In the genomic region with DNA sequence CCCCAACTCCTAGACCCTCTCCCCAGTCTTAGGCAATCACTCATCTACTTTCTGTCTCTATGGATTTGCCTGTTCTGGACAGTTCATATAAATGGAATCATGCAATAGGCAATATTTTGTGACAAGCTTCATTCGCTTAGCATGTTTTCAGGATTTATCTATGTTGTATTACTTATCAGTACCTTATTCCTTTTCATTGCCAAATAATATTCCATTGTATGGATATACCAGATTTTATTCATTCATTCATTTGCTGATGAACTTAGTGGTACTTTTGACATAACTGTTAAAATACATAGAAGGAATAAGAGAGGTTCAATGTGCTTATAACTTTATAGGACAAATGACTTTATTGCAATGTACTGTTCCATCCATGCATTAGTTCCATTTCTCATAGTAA, we compare ENCODE assay signal across 7 cellular contexts.
"Had no signal": no experiment of that assay in that cellular context is flagged by ENCODE, and none has a peak within 500 bp of the region (broad histone marks: within the 10 kb centered on the region; RNA-seq: fewer than 3 reads in every experiment).

No MANE protein-coding gene starts in this region.

- FAIRE-seq: HTR-8/SVneo had no signal

- DNase-seq: H7, IMR-90, KBM-7 had no signal

- H3K36me3 ChIP-seq: HAP-1 had no signal

- H3K4me3 ChIP-seq: GM23338, HAP-1 had no signal

- H2AFZ ChIP-seq: GM23338 had no signal

- H3K4me1 ChIP-seq: HAP-1 had no signal

- ATAC-seq: GM23338, HCT116 had no signal

- H3K4me2 ChIP-seq: GM23338 had no signal
